Comparison of ENCODE assay signal across 19 cellular contexts in the genomic region with DNA sequence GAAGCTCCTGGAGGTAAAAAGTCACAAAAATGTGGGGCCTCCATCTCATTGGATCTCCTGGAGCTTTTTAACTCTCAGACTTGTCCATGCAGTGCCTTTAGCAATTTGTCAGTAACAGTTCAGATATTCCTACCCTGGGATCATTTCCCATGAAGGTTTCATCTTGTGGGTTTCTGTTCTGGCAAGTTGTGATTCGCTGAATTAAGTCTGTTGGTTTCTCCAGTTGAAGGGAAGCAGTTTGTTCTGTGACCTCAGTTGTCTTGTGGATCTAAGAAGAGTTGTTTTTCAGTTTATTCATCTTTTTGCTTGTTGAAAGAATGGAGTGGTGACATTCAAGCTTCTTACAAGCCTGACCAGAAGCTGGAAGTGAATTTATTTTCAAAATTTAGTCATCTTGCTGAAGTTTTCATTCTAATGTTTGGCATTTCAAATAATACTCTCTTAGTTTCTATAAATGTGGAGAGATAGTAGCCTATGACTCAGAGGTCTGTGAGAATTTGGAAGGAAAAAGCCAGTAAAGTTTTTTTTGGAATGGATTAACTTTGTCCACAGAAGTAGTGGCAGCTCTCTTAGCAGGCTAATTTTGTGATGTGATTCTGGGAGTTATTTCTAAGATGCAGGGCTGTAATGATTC.
DNase-seq lines count a peak whose midpoint lies in the region; ATAC-seq and TF ChIP-seq lines count a peak whose summit lies in the region.
"Had no signal": no experiment of that assay in that cellular context is flagged by ENCODE, and none has a peak within 500 bp of the region (broad histone marks: within the 10 kb centered on the region; RNA-seq: fewer than 3 reads in every experiment).

No MANE protein-coding gene starts in this region.

- no peaks in the 10 kb centered on the region for H3K27me3 ChIP-seq in RWPE2 (ENCODE audit: insufficient read depth, poor library complexity, severe bottlenecking)
- H3K27me3 ChIP-seq: BLaER1 treated with 17β-estradiol and CSF1 and Interleukin-3, amounts not matched to agents 10 nM and 100 nM had no signal

- peaks cover 20% of the 10 kb centered on the region for H3K4me1 Mint-ChIP-seq in osteocyte (ENCODE audit: unreplicated experiment)
- H3K4me1 Mint-ChIP-seq: endodermal cell had no signal

- H3K4me3 Mint-ChIP-seq in osteocyte (ENCODE audit: unreplicated experiment), result no peak overlapping the region
- H3K4me3 Mint-ChIP-seq: endodermal cell had no signal

- no peak overlapping the region for H3K4me3 ChIP-seq in RWPE2 (ENCODE audit: severe bottlenecking)
- H3K4me3 ChIP-seq: BLaER1 treated with 17β-estradiol and CSF1 and Interleukin-3, amounts not matched to agents 10 nM and 100 nM; skin epidermis had no signal

- peaks cover 2% of the 10 kb centered on the region for H3K36me3 Mint-ChIP-seq in osteocyte (ENCODE audit: unreplicated experiment)

- H3K36me3 ChIP-seq in RWPE2 (ENCODE audit: low read depth), result no peaks in the 10 kb centered on the region
- H3K36me3 ChIP-seq: BLaER1 treated with 17β-estradiol and CSF1 and Interleukin-3, amounts not matched to agents 10 nM and 100 nM had no signal

- no peaks in the 10 kb centered on the region for H3K9me3 ChIP-seq in RWPE2 (ENCODE audit: severe bottlenecking)

- TF ChIP-seq CTCF in RWPE2 (IDR thresholded peaks at IDR 0.05; ENCODE audit: poor library complexity, severe bottlenecking) (no peak), osteocyte (IDR thresholded peaks at IDR 0.05) (no peak)

- peak overlapping the region; percentile 87 for H3K27ac Mint-ChIP-seq in osteocyte (ENCODE audit: unreplicated experiment)
- H3K27ac Mint-ChIP-seq: endodermal cell had no signal

- no peaks in the 10 kb centered on the region for H3K4me1 ChIP-seq in RWPE2 (ENCODE audit: insufficient read depth, poor library complexity, severe bottlenecking)
- H3K4me1 ChIP-seq: BLaER1 treated with 17β-estradiol and CSF1 and Interleukin-3, amounts not matched to agents 10 nM and 100 nM had no signal

- ATAC-seq in RWPE2 (ENCODE audit: low read depth) (no peak), GM21723 (IDR thresholded peaks at IDR 0.05; ENCODE audit: unreplicated experiment) (no peak)
- ATAC-seq: stimulated activated naive CD8-positive, alpha-beta T cell treated with anti-CD3 and anti-CD28 coated beads, Interleukin-15, Interleukin-2, amounts not matched to agents 100 U/mL and 50 U/mL, for 24 hours had no signal

- peak overlapping the region; percentile 50 for H3K27ac ChIP-seq in RWPE2 (ENCODE audit: poor library complexity, severe bottlenecking)
- H3K27ac ChIP-seq: BLaER1 treated with 17β-estradiol and CSF1 and Interleukin-3, amounts not matched to agents 10 nM and 100 nM had no signal

- no peaks in the 10 kb centered on the region for H3K27me3 Mint-ChIP-seq in osteocyte (ENCODE audit: unreplicated experiment)

- DNase-seq in AG20443 (ENCODE audit: low spot score) (peak; percentile 21), RWPE2 (ENCODE audit: low spot score) (no peak), fibroblast of peridontal ligament (ENCODE audit: extremely low read depth) (peak; percentile 82), osteocyte (ENCODE audit: extremely low spot score, unreplicated experiment) (no peak), inferior parietal cortex (ENCODE audit: extremely low spot score) (no peak), kidney tubule cell (ENCODE audit: low spot score) (no peak)
- DNase-seq in activated effector memory CD4-positive, alpha-beta T cell treated with anti-CD3 and anti-CD28 coated beads, Interleukin-2, amount 50 U/mL, for 16 hours, result no peak
- DNase-seq: activated CD4-positive, CD25-positive, alpha-beta regulatory T cell; activated gamma-delta T cell; DMS153; endodermal cell; hypothalamus; Kasumi-1; NCI-H1694 treated with DMSO at 0.1 percent for 48 hours; NCI-H510A; stimulated activated naive CD8-positive, alpha-beta T cell treated with anti-CD3 and anti-CD28 coated beads, Interleukin-15, Interleukin-2, amounts not matched to agents 100 U/mL and 50 U/mL, for 24 hours had no signal

- peaks cover 20% of the 10 kb centered on the region for H3K9me3 Mint-ChIP-seq in osteocyte (ENCODE audit: unreplicated experiment)

Comparison
In these comparisons a context has a peak if more than half of its experiments do, and no peak if none do; other contexts are left out.
1. DNase-seq: peak in AG20443 (single experiment) and fibroblast of peridontal ligament (single experiment); none in RWPE2 (single experiment), osteocyte (single experiment), activated effector memory CD4-positive, alpha-beta T cell treated with anti-CD3 and anti-CD28 coated beads, Interleukin-2, amount 50 U/mL, for 16 hours (single experiment), inferior parietal cortex (single experiment) and kidney tubule cell (single experiment).